ENCODE assay signal across 10 cellular contexts in genomic region chr10:72567884-72568283, GRCh38. TPM values are rescaled to one million over a fixed set of nuclear protein-coding genes. Genes with fewer than 3 reads are reported as not detected.
DNase-seq lines count a peak whose midpoint lies in the region; ATAC-seq, FAIRE-seq and TF ChIP-seq lines count a peak whose summit lies in the region.
"Had no signal": no experiment of that assay in that cellular context is flagged by ENCODE, and none has a peak within 500 bp of the region (broad histone marks: within the 10 kb centered on the region; RNA-seq: fewer than 3 reads in every experiment).

No MANE protein-coding gene starts in this region.

- peak; percentile 36 for TF ChIP-seq CTCF in fibroblast of mammary gland (conservative IDR thresholded peaks at IDR 0.05; ENCODE audit: control insufficient read depth, insufficient read depth, low read depth, low read length)

- DNase-seq in NCI-H1694 treated with DMSO at 0.1 percent for 48 hours (lab: John Stamatoyannopoulos, UW) (peak; percentile 24), NCI-H1694 (lab: John Stamatoyannopoulos, UW) (no peak), NOMO-1 treated with dmso at 0.1 percent for 144 hours (lab: John Stamatoyannopoulos, UW; ENCODE audit: unreplicated experiment) (peak; percentile 16), fibroblast of mammary gland (ENCODE audit: low read depth) (peak; percentile 3), small intestine (peak; percentile 4)
- DNase-seq in activated effector memory CD4-positive, alpha-beta T cell treated with Interleukin-2 at 50 U/mL for 16 hours: no peak
- DNase-seq in stimulated activated naive CD4-positive, alpha-beta T cell treated with Interleukin-2 at 50 U/mL for 16 hours (lab: John Stamatoyannopoulos, UW): no peak
- DNase-seq: uterus had no signal

- WGBS in small intestine, 3 donors: 43 to 59% (median 58%) methylated on average over 2 of the region's 2 CpGs

- no peaks in the 10 kb centered on the region for H3K9me3 ChIP-seq in small intestine (ENCODE audit: control insufficient read depth, low read depth)
- H3K9me3 ChIP-seq: BLaER1, uterus had no signal

- no peak for ATAC-seq in activated CD4-positive, CD25-positive, alpha-beta regulatory T cell treated with anti-CD3 and anti-CD28 coated beads, Interleukin-2, amount 50 U/mL, for 24 hours

- H3K4me1 ChIP-seq in small intestine (ENCODE audit: control insufficient read depth in 2 of 2, insufficient read depth in 1 of 2, low read depth in 1 of 2, low read length in 1 of 2): no peaks in the 10 kb centered on the region
- H3K4me1 ChIP-seq: BLaER1 had no signal

- no peaks in the 10 kb centered on the region for H3K36me3 ChIP-seq in small intestine (ENCODE audit: control insufficient read depth in 2 of 2, insufficient read depth in 2 of 2, low read length in 2 of 2)
- H3K36me3 ChIP-seq: uterus had no signal

- H3K27me3 ChIP-seq in small intestine (ENCODE audit: control insufficient read depth in 2 of 2, insufficient read depth in 2 of 2, low read length in 2 of 2): no peaks in the 10 kb centered on the region
- H3K27me3 ChIP-seq: BLaER1, uterus had no signal

- no peak for FAIRE-seq in small intestine (lab: Jason Lieb, UNC)

- no peak overlapping the region for H3K4me3 ChIP-seq in fibroblast of mammary gland (ENCODE audit: control insufficient read depth, low read depth, low read length)
- H3K4me3 ChIP-seq in small intestine (ENCODE audit: low read depth in 1 of 2, low read length in 2 of 2): no peak overlapping the region
- H3K4me3 ChIP-seq: BLaER1, uterus had no signal

- no peak overlapping the region for H3K27ac ChIP-seq in small intestine (ENCODE audit: low read depth in 1 of 2, low read length in 1 of 2)
- H3K27ac ChIP-seq: BLaER1, uterus had no signal

RNA-seq across cellular contexts. Expression of gene MICU1, which starts 58.0 kb away (rescaled TPM):
- 10 to 100 TPM; 32.5 to 53.2 (median 37.0) TPM for polyA plus RNA-seq in small intestine

Comparison
In these comparisons a context has a peak if more than half of its experiments do, and no peak if none do; other contexts are left out.
1. DNase-seq: peak in NCI-H1694 treated with DMSO at 0.1 percent for 48 hours (single experiment), NOMO-1 treated with dmso at 0.1 percent for 144 hours (single experiment), fibroblast of mammary gland (single experiment) and small intestine (single experiment); none in NCI-H1694 (single experiment), activated effector memory CD4-positive, alpha-beta T cell treated with Interleukin-2 at 50 U/mL for 16 hours (single experiment) and stimulated activated naive CD4-positive, alpha-beta T cell treated with Interleukin-2 at 50 U/mL for 16 hours (single experiment).